Comparison of ENCODE assay signal across 18 cellular contexts in the genomic region with DNA sequence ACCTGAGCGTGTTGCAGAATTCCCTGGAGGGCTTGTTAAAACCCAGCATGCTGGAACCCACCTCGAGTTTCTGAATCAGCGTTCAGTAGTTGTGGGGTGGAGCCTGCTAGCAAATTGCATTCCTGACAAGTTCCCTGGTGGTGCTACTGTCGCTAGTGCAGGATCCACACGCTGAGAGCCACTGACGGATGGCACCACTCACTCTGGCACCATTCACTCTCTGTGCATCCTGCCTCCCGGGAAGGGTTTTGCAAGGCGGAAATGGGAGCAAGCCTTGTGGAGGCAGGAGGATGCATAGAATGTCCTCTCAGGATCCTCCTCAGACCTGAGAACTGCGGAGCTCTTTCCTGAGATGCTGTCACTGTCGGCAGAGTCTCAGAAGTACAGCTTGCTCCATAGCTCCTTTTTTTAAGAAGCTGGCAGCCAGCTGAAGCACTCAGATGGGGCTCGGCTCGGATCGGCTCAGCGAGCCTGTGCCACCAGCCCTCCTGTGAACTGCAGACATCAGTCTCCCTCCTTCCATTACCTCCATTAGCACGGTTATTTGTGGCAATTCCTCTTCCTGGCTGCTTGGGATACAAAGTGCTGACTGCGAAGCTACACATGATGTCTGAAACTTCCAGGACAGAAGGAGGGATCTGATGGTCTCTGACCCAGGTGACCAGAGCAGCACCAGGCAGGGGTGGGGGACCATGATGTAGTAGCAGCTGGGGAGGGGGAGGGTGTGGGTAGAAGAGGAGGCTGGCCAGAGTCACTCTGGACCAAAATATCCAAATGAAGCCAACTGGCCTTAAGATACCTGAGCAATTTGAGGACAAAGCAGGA.
DNase-seq lines count a peak whose midpoint lies in the region; ATAC-seq and TF ChIP-seq lines count a peak whose summit lies in the region.
"Had no signal": no experiment of that assay in that cellular context is flagged by ENCODE, and none has a peak within 500 bp of the region (broad histone marks: within the 10 kb centered on the region; RNA-seq: fewer than 3 reads in every experiment).

No MANE protein-coding gene starts in this region.

- H4K20me1 ChIP-seq in GM23338 (replicated peaks; ENCODE audit: insufficient read depth): no peaks in the 10 kb centered on the region
- H4K20me1 ChIP-seq in neural progenitor cell (ENCODE audit: low read depth): no peaks in the 10 kb centered on the region

- H3K27me3 ChIP-seq in GM23338 (ENCODE audit: insufficient read depth) (no peaks in the 10 kb centered on the region), neural progenitor cell (peaks cover 13% of the 10 kb centered on the region)
- H3K27me3 ChIP-seq: thyroid gland had no signal

- H3K4me3 Mint-ChIP-seq in GM23338: no peak overlapping the region
- H3K4me3 Mint-ChIP-seq in endothelial cell (ENCODE audit: unreplicated experiment): no peak overlapping the region
- H3K4me3 Mint-ChIP-seq in neural progenitor cell: peak overlapping the region; percentile 50
- H3K4me3 Mint-ChIP-seq in activated naive CD8-positive, alpha-beta T cell treated with anti-CD3 and anti-CD28 coated beads for 36 hours: no peak overlapping the region
- H3K4me3 Mint-ChIP-seq: activated T-helper 1 cell treated with anti-CD3 and anti-CD28 coated beads, Interleukin-12 subunit alpha, Interleukin-12 subunit beta, Interleukin-2, Interleukin-4 antibody, amounts not matched to agents 30 ng/mL and 10 ng/mL and 1 ng/mL, durations not matched to agents 14 hours and 24 hours and 36 hours; CD4-positive, alpha-beta memory T cell; T-helper 17 cell had no signal

- peak overlapping the region; percentile 30; the same call in 1 of the 2 replicates for H3K4me2 ChIP-seq in GM23338
- H3K4me2 ChIP-seq in neural progenitor cell: peak overlapping the region; percentile 50

- peak overlapping the region; percentile 57 for H2AFZ ChIP-seq in GM23338
- H2AFZ ChIP-seq in neural progenitor cell (replicated peaks): peak overlapping the region; percentile 2

- peaks cover 9% of the 10 kb centered on the region; the same call in 2 of the 3 replicates for H3K4me1 Mint-ChIP-seq in GM23338
- H3K4me1 Mint-ChIP-seq in endothelial cell (ENCODE audit: unreplicated experiment): peaks cover 4% of the 10 kb centered on the region
- H3K4me1 Mint-ChIP-seq in neural progenitor cell: peaks cover 3% of the 10 kb centered on the region
- no peaks in the 10 kb centered on the region for H3K4me1 Mint-ChIP-seq in activated naive CD8-positive, alpha-beta T cell treated with anti-CD3 and anti-CD28 coated beads for 36 hours
- H3K4me1 Mint-ChIP-seq: CD4-positive, alpha-beta memory T cell; T-helper 17 cell had no signal

- H3K27ac Mint-ChIP-seq in GM23338: no peak overlapping the region
- H3K27ac Mint-ChIP-seq in endothelial cell (ENCODE audit: unreplicated experiment): no peak overlapping the region
- H3K27ac Mint-ChIP-seq in neural progenitor cell: no peak overlapping the region
- H3K27ac Mint-ChIP-seq in activated naive CD8-positive, alpha-beta T cell treated with anti-CD3 and anti-CD28 coated beads for 36 hours: no peak overlapping the region
- H3K27ac Mint-ChIP-seq: activated T-helper 1 cell treated with anti-CD3 and anti-CD28 coated beads, Interleukin-12 subunit alpha, Interleukin-12 subunit beta, Interleukin-2, Interleukin-4 antibody, amounts not matched to agents 30 ng/mL and 10 ng/mL and 1 ng/mL, durations not matched to agents 14 hours and 24 hours and 36 hours; CD4-positive, alpha-beta memory T cell; T-helper 17 cell had no signal

- H3K9me2 ChIP-seq in GM23338 (ENCODE audit: insufficient read depth): peaks cover 7% of the 10 kb centered on the region; the same call in 1 of the 2 replicates

- H3K27ac ChIP-seq in GM23338 (ENCODE audit: low read depth) (no peak overlapping the region), neural progenitor cell (no peak overlapping the region)
- H3K27ac ChIP-seq: heart left ventricle, neutrophil, thyroid gland had no signal

- DNase-seq in GM23338 (ENCODE audit: low spot score) (peak; percentile 53), NCI-H2171 (lab: John Stamatoyannopoulos, UW) (peak; percentile 76), endothelial cell (ENCODE audit: low spot score) (peak; percentile 12), neural progenitor cell (ENCODE audit: low spot score) (peak; percentile 47), NCI-H510A treated with DMSO at 0.1 percent for 48 hours (lab: John Stamatoyannopoulos, UW) (no peak)
- no peak for DNase-seq in activated naive CD8-positive, alpha-beta T cell treated with anti-CD3 and anti-CD28 coated beads for 36 hours
- no peak for DNase-seq in activated CD4-positive, alpha-beta T cell treated with anti-CD3 and anti-CD28 coated beads, Interleukin-2, amount 50 U/mL, for 4 hours
- DNase-seq in stimulated activated CD4-positive, alpha-beta T cell treated with anti-CD3 and anti-CD28 coated beads, Interleukin-4, amount 100 ng/mL, for 4 hours: no peak
- DNase-seq: activated CD4-positive, alpha-beta T cell treated with anti-CD3 and anti-CD28 coated beads, Interleukin-2, amount 50 U/mL, for 1 hour; aorta; CD4-positive, alpha-beta memory T cell; heart left ventricle; stimulated activated CD4-positive, alpha-beta T cell treated with anti-CD3 and anti-CD28 coated beads, Interleukin-12 subunit alpha, Interleukin-12 subunit beta, amount 100 ng/mL, for 4 hours; T-helper 17 cell; thyroid gland had no signal

- H3K9me3 Mint-ChIP-seq in GM23338 (no peaks in the 10 kb centered on the region), endothelial cell (ENCODE audit: unreplicated experiment) (no peaks in the 10 kb centered on the region), neural progenitor cell (no peaks in the 10 kb centered on the region)
- no peaks in the 10 kb centered on the region for H3K9me3 Mint-ChIP-seq in activated naive CD8-positive, alpha-beta T cell treated with anti-CD3 and anti-CD28 coated beads for 36 hours
- H3K9me3 Mint-ChIP-seq: activated T-helper 1 cell treated with anti-CD3 and anti-CD28 coated beads, Interleukin-12 subunit alpha, Interleukin-12 subunit beta, Interleukin-2, Interleukin-4 antibody, amounts not matched to agents 30 ng/mL and 10 ng/mL and 1 ng/mL, durations not matched to agents 14 hours and 24 hours and 36 hours had no signal

- H3K36me3 ChIP-seq in GM23338 (ENCODE audit: insufficient read depth): no peaks in the 10 kb centered on the region
- H3K36me3 ChIP-seq in neural progenitor cell: no peaks in the 10 kb centered on the region
- H3K36me3 ChIP-seq: heart left ventricle, neutrophil, thyroid gland had no signal

- H3K79me2 ChIP-seq in GM23338 (replicated peaks; ENCODE audit: insufficient read depth): no peaks in the 10 kb centered on the region
- H3K79me2 ChIP-seq in neural progenitor cell (ENCODE audit: low read depth): no peaks in the 10 kb centered on the region

- H3K4me3 ChIP-seq in GM23338 (no peak overlapping the region), neural progenitor cell (peak overlapping the region; percentile 6)
- H3K4me3 ChIP-seq: heart left ventricle, lung, thyroid gland had no signal

- TF ChIP-seq CTCF in GM23338 (conservative IDR thresholded peaks at IDR 0.05; ENCODE audit: low read depth in 2 of 2) (no peak), endothelial cell (IDR thresholded peaks at IDR 0.05; ENCODE audit: unreplicated experiment) (no peak), neural progenitor cell (IDR thresholded peaks at IDR 0.05) (no peak)

- peak; percentile 90 for ATAC-seq in GM23338
- ATAC-seq: heart left ventricle, T-helper 17 cell had no signal

- no peak overlapping the region for H3K9ac ChIP-seq in neural progenitor cell

- H3F3A ChIP-seq in GM23338 (replicated peaks; ENCODE audit: low read depth) (no peaks in the 10 kb centered on the region), neural progenitor cell (ENCODE audit: low read depth) (no peaks in the 10 kb centered on the region)

- H3K36me3 Mint-ChIP-seq in GM23338 (ENCODE audit: low read depth) (no peaks in the 10 kb centered on the region), endothelial cell (ENCODE audit: low read depth, unreplicated experiment) (no peaks in the 10 kb centered on the region), neural progenitor cell (no peaks in the 10 kb centered on the region)
- no peaks in the 10 kb centered on the region for H3K36me3 Mint-ChIP-seq in activated naive CD8-positive, alpha-beta T cell treated with anti-CD3 and anti-CD28 coated beads for 36 hours
- H3K36me3 Mint-ChIP-seq: CD4-positive, alpha-beta memory T cell had no signal

- H3K27me3 Mint-ChIP-seq in GM23338 (ENCODE audit: insufficient read depth, low read depth, poor library complexity): peaks cover 2% of the 10 kb centered on the region
- no peaks in the 10 kb centered on the region for H3K27me3 Mint-ChIP-seq in endothelial cell (ENCODE audit: unreplicated experiment)
- H3K27me3 Mint-ChIP-seq in neural progenitor cell (ENCODE audit: insufficient read depth, low read depth): peaks cover 2% of the 10 kb centered on the region
- peaks cover 29% of the 10 kb centered on the region for H3K27me3 Mint-ChIP-seq in activated naive CD8-positive, alpha-beta T cell treated with anti-CD3 and anti-CD28 coated beads for 36 hours

- no peaks in the 10 kb centered on the region for H3K9me3 ChIP-seq in neural progenitor cell (ENCODE audit: low read depth)
- H3K9me3 ChIP-seq: heart left ventricle, neutrophil, thyroid gland had no signal

- peaks cover 4% of the 10 kb centered on the region; the same call in 1 of the 2 replicates for H3K4me1 ChIP-seq in GM23338 (ENCODE audit: insufficient read depth)
- peaks cover 6% of the 10 kb centered on the region for H3K4me1 ChIP-seq in neural progenitor cell
- H3K4me1 ChIP-seq: heart left ventricle, thyroid gland had no signal

TF ChIP-seq in GM23338, 12 proteins besides CTCF, POLR2A, EP300 and RAD21 (continues in another document):
- TF ChIP-seq EZH2phosphoT487 (IDR thresholded peaks at IDR 0.05; ENCODE audit: unreplicated experiment) (no peak), EZH2 (IDR thresholded peaks at IDR 0.05; ENCODE audit: low read depth, unreplicated experiment) (no peak), NANOG (IDR thresholded peaks at IDR 0.05; ENCODE audit: borderline replicate concordance) (no peak), ZNF331 (CRISPR knock-in tag; IDR thresholded peaks at IDR 0.05; ENCODE audit: low read depth) (no peak), JUNB (IDR thresholded peaks at IDR 0.05; ENCODE audit: unreplicated experiment) (no peak), STAT1 (IDR thresholded peaks at IDR 0.05; ENCODE audit: unreplicated experiment) (no peak), ZNF114 (CRISPR knock-in tag; IDR thresholded peaks at IDR 0.05) (no peak), CREB1 (CRISPR knock-in tag; IDR thresholded peaks at IDR 0.05; ENCODE audit: low read depth) (no peak)
- TF ChIP-seq, protein P1, sequence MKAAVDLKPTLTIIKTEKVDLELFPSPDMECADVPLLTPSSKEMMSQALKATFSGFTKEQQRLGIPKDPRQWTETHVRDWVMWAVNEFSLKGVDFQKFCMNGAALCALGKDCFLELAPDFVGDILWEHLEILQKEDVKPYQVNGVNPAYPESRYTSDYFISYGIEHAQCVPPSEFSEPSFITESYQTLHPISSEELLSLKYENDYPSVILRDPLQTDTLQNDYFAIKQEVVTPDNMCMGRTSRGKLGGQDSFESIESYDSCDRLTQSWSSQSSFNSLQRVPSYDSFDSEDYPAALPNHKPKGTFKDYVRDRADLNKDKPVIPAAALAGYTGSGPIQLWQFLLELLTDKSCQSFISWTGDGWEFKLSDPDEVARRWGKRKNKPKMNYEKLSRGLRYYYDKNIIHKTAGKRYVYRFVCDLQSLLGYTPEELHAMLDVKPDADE (IDR thresholded peaks at IDR 0.05): no peak

Comparison
In these comparisons a context has a peak if more than half of its experiments do, and no peak if none do; other contexts are left out.
1. DNase-seq: peak in GM23338 (single experiment), NCI-H2171 (single experiment), endothelial cell (single experiment) and neural progenitor cell (single experiment); none in activated naive CD8-positive, alpha-beta T cell treated with anti-CD3 and anti-CD28 coated beads for 36 hours (single experiment), activated CD4-positive, alpha-beta T cell treated with anti-CD3 and anti-CD28 coated beads, Interleukin-2, amount 50 U/mL, for 4 hours (0 of 2), NCI-H510A treated with DMSO at 0.1 percent for 48 hours (single experiment) and stimulated activated CD4-positive, alpha-beta T cell treated with anti-CD3 and anti-CD28 coated beads, Interleukin-4, amount 100 ng/mL, for 4 hours (0 of 2).